Comparison of ENCODE assay signal across 18 cellular contexts in the genomic region with DNA sequence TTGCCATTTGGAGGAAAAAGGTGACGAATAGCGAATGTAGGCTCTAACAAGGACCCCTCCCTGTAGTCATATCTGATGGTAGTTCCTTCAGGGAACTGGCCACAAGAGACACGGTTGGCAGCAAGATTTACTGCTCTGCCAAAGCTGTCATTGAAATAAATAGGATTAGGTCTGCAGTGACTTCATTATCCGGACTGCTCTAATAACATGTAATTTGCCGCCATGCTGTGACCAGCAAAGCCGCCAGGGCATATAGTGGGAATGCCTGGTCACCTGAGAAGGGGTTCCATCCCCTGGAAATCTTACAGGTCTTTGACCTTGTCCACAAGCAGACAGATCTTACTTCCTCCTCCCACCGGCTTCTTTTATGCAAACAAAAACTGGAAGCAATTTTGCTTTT. TPM values are rescaled to one million over a fixed set of nuclear protein-coding genes. Genes with fewer than 3 reads are reported as not detected.
DNase-seq lines count a peak whose midpoint lies in the region; ATAC-seq, FAIRE-seq and TF ChIP-seq lines count a peak whose summit lies in the region.
"Had no signal": no experiment of that assay in that cellular context is flagged by ENCODE, and none has a peak within 500 bp of the region (broad histone marks: within the 10 kb centered on the region; RNA-seq: fewer than 3 reads in every experiment).

No MANE protein-coding gene starts in this region.

- no peaks in the 10 kb centered on the region for H3K36me3 Mint-ChIP-seq in neural progenitor cell
- no peaks in the 10 kb centered on the region for H3K36me3 Mint-ChIP-seq in activated naive CD8-positive, alpha-beta T cell treated with anti-CD3 and anti-CD28 coated beads, Interleukin-2, amount 50 U/mL, for 24 hours (ENCODE audit: low read depth)
- H3K36me3 Mint-ChIP-seq: CD4-positive, CD25-positive, alpha-beta regulatory T cell; IgD-negative memory B cell had no signal

- DNase-seq in D721Med (ENCODE audit: insufficient read length, low spot score) (peak; percentile 88), NCI-H2227 treated with DMSO at 0.1 percent for 48 hours (lab: John Stamatoyannopoulos, UW) (peak; percentile 74), K562 (ENCODE audit: extremely low read depth in 1 of 4, low spot score in 3 of 4) (no peak), neural progenitor cell (ENCODE audit: low spot score) (no peak), SW 1271 (lab: John Stamatoyannopoulos, UW) (no peak), LoVo (ENCODE audit: low spot score) (no peak)
- DNase-seq in activated naive CD8-positive, alpha-beta T cell treated with anti-CD3 and anti-CD28 coated beads, Interleukin-2, amount 50 U/mL, for 24 hours: no peak
- DNase-seq: ACHN; AML-193; Caco-2; CD4-positive, CD25-positive, alpha-beta regulatory T cell; DMS53; MV-4-11; NCI-H1694 had no signal

- CTCF ChIA-PET in K562 (lab: Yijun Ruan, JAX; ENCODE audit: low intra/inter-chr PET ratio): no interaction called here

- peak overlapping the region; percentile 60 for H3K4me3 Mint-ChIP-seq in neural progenitor cell
- no peak overlapping the region for H3K4me3 Mint-ChIP-seq in activated naive CD8-positive, alpha-beta T cell treated with anti-CD3 and anti-CD28 coated beads, Interleukin-2, amount 50 U/mL, for 24 hours
- H3K4me3 Mint-ChIP-seq: CD4-positive, CD25-positive, alpha-beta regulatory T cell; IgD-negative memory B cell had no signal

- no peak overlapping the region for H3K9ac ChIP-seq in K562 (ENCODE audit: insufficient read depth in 1 of 2, low read depth in 2 of 2, low read length in 2 of 2)
- H3K9ac ChIP-seq in neural progenitor cell: no peak overlapping the region

- peak overlapping the region; percentile 60 for H3K27ac Mint-ChIP-seq in neural progenitor cell
- no peak overlapping the region for H3K27ac Mint-ChIP-seq in activated naive CD8-positive, alpha-beta T cell treated with anti-CD3 and anti-CD28 coated beads, Interleukin-2, amount 50 U/mL, for 24 hours
- H3K27ac Mint-ChIP-seq: CD4-positive, CD25-positive, alpha-beta regulatory T cell had no signal

- H3K9me3 ChIP-seq in K562 (replicated peaks; ENCODE audit: control insufficient read depth, insufficient read depth, low read depth, low read length) (no peaks in the 10 kb centered on the region), neural progenitor cell (ENCODE audit: low read depth) (no peaks in the 10 kb centered on the region)
- H3K9me3 ChIP-seq: Caco-2 had no signal

- H3K4me3 ChIP-seq in K562 (no peak overlapping the region), neural progenitor cell (no peak overlapping the region)

- no peaks in the 10 kb centered on the region for H3K9me1 ChIP-seq in K562 (ENCODE audit: control insufficient read depth, insufficient read depth, low read length)

- H3K4me2 ChIP-seq in K562 (ENCODE audit: insufficient read depth, low read length) (peak overlapping the region; percentile 4; the same call in 1 of the 2 replicates), neural progenitor cell (no peak overlapping the region)

- intact Hi-C loops in K562 (cut with micrococcal nuclease): no loop called here

- POLR2A ChIA-PET in K562 (lab: Yijun Ruan, JAX): no interaction called here

- H2AFZ ChIP-seq in K562 (ENCODE audit: low read depth, low read length) (no peak overlapping the region), neural progenitor cell (replicated peaks) (no peak overlapping the region)

- H3K4me1 Mint-ChIP-seq in neural progenitor cell: peaks cover 18% of the 10 kb centered on the region
- H3K4me1 Mint-ChIP-seq in activated naive CD8-positive, alpha-beta T cell treated with anti-CD3 and anti-CD28 coated beads, Interleukin-2, amount 50 U/mL, for 24 hours: peaks cover 2% of the 10 kb centered on the region

- TF ChIP-seq POLR2A in K562 (conservative IDR thresholded peaks at IDR 0.05): no peak

- peaks cover 0 to 11% of the 10 kb centered on the region in 2 experiments for H3K4me1 ChIP-seq in K562 (replicated peaks in 1 of 2; ENCODE audit: control insufficient read depth in 2 of 2, insufficient read depth in 2 of 2, low read length in 2 of 2)
- no peaks in the 10 kb centered on the region for H3K4me1 ChIP-seq in neural progenitor cell

- peaks cover 3% of the 10 kb centered on the region; the same call in 1 of the 2 replicates for H4K20me1 ChIP-seq in K562 (replicated peaks; ENCODE audit: control insufficient read depth, insufficient read depth, low read length)
- H4K20me1 ChIP-seq in neural progenitor cell (ENCODE audit: low read depth): no peaks in the 10 kb centered on the region

- no peak for ATAC-seq in K562
- ATAC-seq in activated naive CD8-positive, alpha-beta T cell treated with anti-CD3 and anti-CD28 coated beads, Interleukin-2, amount 50 U/mL, for 24 hours: no peak
- ATAC-seq in GM19452 (IDR thresholded peaks at IDR 0.05; ENCODE audit: unreplicated experiment): no peak
- ATAC-seq: Panc1 had no signal

- 8% methylated on average over 7 of the region's 7 CpGs for WGBS in K562 (ENCODE audit: insufficient coverage, low coverage, missing lambda C conversion rate)

- H3K79me2 ChIP-seq in K562 (ENCODE audit: control insufficient read depth, insufficient read depth, low read length) (no peaks in the 10 kb centered on the region), neural progenitor cell (ENCODE audit: low read depth) (no peaks in the 10 kb centered on the region)

- BruUV-seq in K562 (replicated peaks; lab: Mats Ljungman, UMichigan): no TSS peak

- H3K27me3 ChIP-seq in K562 (ENCODE audit: control insufficient read depth in 2 of 2, insufficient read depth in 2 of 2, low read length in 2 of 2) (peaks cover 3 to 22% of the 10 kb centered on the region in 2 experiments; a peak in 3 of 5 replicates), neural progenitor cell (peaks cover 8% of the 10 kb centered on the region)

- TF ChIP-seq CTCF in D721Med (IDR thresholded peaks at IDR 0.05; ENCODE audit: insufficient read depth, missing control alignments): no peak
- no peak for TF ChIP-seq CTCF in K562 (IDR thresholded peaks at IDR 0.05 in 2 of 3, conservative IDR thresholded peaks at IDR 0.05 in 1 of 3; ENCODE audit: insufficient read depth in 2 of 3, low read depth in 1 of 3, low read length in 3 of 3)
- no peak for TF ChIP-seq CTCF in neural progenitor cell (IDR thresholded peaks at IDR 0.05)

- in situ Hi-C loops in K562 (cut with MboI): no loop called here

- FAIRE-seq in D721Med (lab: Jason Lieb, UNC) (peak; percentile 41), K562 (lab: Jason Lieb, UNC) (no peak)
- FAIRE-seq: GM19239 had no signal

- TF ChIP-seq RAD21 in K562 (CRISPR knock-in tag; conservative IDR thresholded peaks at IDR 0.05 in 1 of 2, IDR thresholded peaks at IDR 0.05 in 1 of 2): no peak

- no peak for TF ChIP-seq EP300 in K562 (IDR thresholded peaks at IDR 0.05; ENCODE audit: low read length)

- H3F3A ChIP-seq in neural progenitor cell (ENCODE audit: low read depth): no peaks in the 10 kb centered on the region

- peaks cover 5% of the 10 kb centered on the region for H3K9me3 Mint-ChIP-seq in neural progenitor cell
- H3K9me3 Mint-ChIP-seq in activated naive CD8-positive, alpha-beta T cell treated with anti-CD3 and anti-CD28 coated beads, Interleukin-2, amount 50 U/mL, for 24 hours: no peaks in the 10 kb centered on the region
- H3K9me3 Mint-ChIP-seq: IgD-negative memory B cell had no signal

- H3K27me3 Mint-ChIP-seq in neural progenitor cell (ENCODE audit: insufficient read depth, low read depth): peaks cover 8% of the 10 kb centered on the region
- peaks cover 18% of the 10 kb centered on the region for H3K27me3 Mint-ChIP-seq in activated naive CD8-positive, alpha-beta T cell treated with anti-CD3 and anti-CD28 coated beads, Interleukin-2, amount 50 U/mL, for 24 hours

- H3K36me3 ChIP-seq in K562 (ENCODE audit: control insufficient read depth, insufficient read depth, low read length) (no peaks in the 10 kb centered on the region), neural progenitor cell (no peaks in the 10 kb centered on the region)

- H3K27ac ChIP-seq in K562 (ENCODE audit: extremely low read depth, low read depth, low read length): no peak overlapping the region
- H3K27ac ChIP-seq in neural progenitor cell: no peak overlapping the region

TF ChIP-seq in K562, 482 proteins besides CTCF, POLR2A, EP300 and RAD21 (continues in another document):
- TF ChIP-seq ETV5 (CRISPR knock-in tag; IDR thresholded peaks at IDR 0.05; ENCODE audit: low read depth): no peak
- TF ChIP-seq MTF1 (CRISPR knock-in tag; IDR thresholded peaks at IDR 0.05; ENCODE audit: borderline replicate concordance): no peak
- no peak for TF ChIP-seq GTF2A2 (tag; IDR thresholded peaks at IDR 0.05)
- TF ChIP-seq, protein P1, sequence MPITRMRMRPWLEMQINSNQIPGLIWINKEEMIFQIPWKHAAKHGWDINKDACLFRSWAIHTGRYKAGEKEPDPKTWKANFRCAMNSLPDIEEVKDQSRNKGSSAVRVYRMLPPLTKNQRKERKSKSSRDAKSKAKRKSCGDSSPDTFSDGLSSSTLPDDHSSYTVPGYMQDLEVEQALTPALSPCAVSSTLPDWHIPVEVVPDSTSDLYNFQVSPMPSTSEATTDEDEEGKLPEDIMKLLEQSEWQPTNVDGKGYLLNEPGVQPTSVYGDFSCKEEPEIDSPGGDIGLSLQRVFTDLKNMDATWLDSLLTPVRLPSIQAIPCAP (CRISPR knock-in tag; IDR thresholded peaks at IDR 0.05; ENCODE audit: borderline replicate concordance): no peak

RNA-seq across cellular contexts. Expression of gene LAPTM4A, which starts 59.4 kb away (rescaled TPM):
- total RNA-seq in K562 (2011; cell fraction: chromatin; rRNA removed; ENCODE audit: low replicate concordance): 58.1 and 78.2 TPM in 2 replicates
- total RNA-seq in K562 (2011; cell fraction: nucleolus; rRNA removed): 57.9 and 60.0 TPM in 2 replicates
- 87.9 and 89.5 TPM in 2 replicates for total RNA-seq in K562 (2011; cell fraction: nucleoplasm; rRNA removed)
- total RNA-seq in K562 (2014; rRNA removed) (13.4 and 18.7 TPM in 2 replicates), K562 (2014; rRNA removed; fragmentation: Illumina TruSeq; extraction: Trizol) (23.2 and 31.2 TPM in 2 replicates), K562 (2015; rRNA removed; fragmentation: Illumina TruSeq; extraction: Trizol) (31.0 and 31.3 TPM in 2 replicates), K562 (2021) (45.1 and 46.0 TPM in 2 replicates), neural progenitor cell (ENCODE audit: low replicate concordance) (170 and 205 TPM in 2 replicates)
- polyA plus RNA-seq in K562 (2011; rRNA removed) (139 and 167 TPM in 2 replicates), K562 (2014; fragmentation: Illumina TruSeq; extraction: Trizol) (53.9 and 64.5 TPM in 2 replicates), K562 (2014; fragmentation: Nextera tagmentation; extraction: Ambion mirVana) (100 to 1,000 TPM; 141 to 157 TPM), K562 (2014; rRNA removed) (50.1 and 64.3 TPM in 2 replicates)
- polyA plus RNA-seq in K562 (2011; cell fraction: cytosol; rRNA removed): 50.0 and 148 TPM in 2 replicates
- polyA plus RNA-seq in K562 (2011; cell fraction: nucleus; rRNA removed): 31.2 and 52.6 TPM in 2 replicates
- polyA plus RNA-seq in K562 (2012): 55.6 and 56.3 TPM in 2 replicates
- polyA minus RNA-seq in K562 (2011; rRNA and poly(A)+ RNA removed): 76.5 and 97.3 TPM in 2 replicates
- 21.9 and 33.3 TPM in 2 replicates for polyA minus RNA-seq in K562 (2011; cell fraction: cytosol; rRNA and poly(A)+ RNA removed)
- polyA minus RNA-seq in K562 (2011; cell fraction: nucleus; rRNA and poly(A)+ RNA removed): 15.9 and 29.5 TPM in 2 replicates

Comparison
In these comparisons a context has a peak if more than half of its experiments do, and no peak if none do; other contexts are left out.
1. DNase-seq: peak in D721Med (single experiment) and NCI-H2227 treated with DMSO at 0.1 percent for 48 hours (single experiment); none in K562 (0 of 4), neural progenitor cell (single experiment), activated naive CD8-positive, alpha-beta T cell treated with anti-CD3 and anti-CD28 coated beads, Interleukin-2, amount 50 U/mL, for 24 hours (single experiment), SW 1271 (0 of 2) and LoVo (single experiment).